In the genomic region with DNA sequence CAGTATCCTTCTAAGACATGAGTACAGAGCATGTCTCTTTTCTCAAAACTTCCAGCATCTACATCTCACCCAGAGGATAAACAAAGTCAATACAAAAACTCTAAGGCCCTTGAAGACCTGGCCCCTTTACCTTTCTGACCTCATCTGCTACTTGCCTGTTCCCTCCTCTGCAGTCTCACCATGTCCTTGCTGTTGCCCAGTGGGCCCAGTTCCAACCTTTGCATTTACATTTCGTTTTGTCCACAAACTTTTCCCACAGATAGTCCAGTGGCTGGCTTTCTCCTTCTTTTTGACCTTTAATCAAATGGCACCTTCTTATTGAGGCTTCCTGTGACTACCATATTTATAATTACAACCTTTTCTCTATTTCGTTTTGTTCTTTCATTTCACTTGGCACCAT, we compare ENCODE assay signal across 11 cellular contexts. TPM values are rescaled to one million over a fixed set of nuclear protein-coding genes. Genes with fewer than 3 reads are reported as not detected.
DNase-seq lines count a peak whose midpoint lies in the region; ATAC-seq, FAIRE-seq and TF ChIP-seq lines count a peak whose summit lies in the region.
"Had no signal": no experiment of that assay in that cellular context is flagged by ENCODE, and none has a peak within 500 bp of the region (broad histone marks: within the 10 kb centered on the region; RNA-seq: fewer than 3 reads in every experiment).

No MANE protein-coding gene starts in this region.

- H3K9me3 Mint-ChIP-seq in activated T-helper 17 cell treated with anti-CD3 and anti-CD28 coated beads, Interleukin-2, amount 50 U/mL, for 72 hours, result no peaks in the 10 kb centered on the region
- H3K9me3 Mint-ChIP-seq in memory B cell, result peaks cover 3% of the 10 kb centered on the region

- H3K4me1 ChIP-seq in foreskin keratinocyte, result peaks cover 14% of the 10 kb centered on the region
- peaks cover 4% of the 10 kb centered on the region for H3K4me1 ChIP-seq in BE2C

- H3K27ac ChIP-seq in 22Rv1 (peak overlapping the region; percentile 88; the same call in 1 of the 2 replicates), foreskin keratinocyte (no peak overlapping the region)

- TF ChIP-seq CTCF in 22Rv1 (IDR thresholded peaks at IDR 0.05) (no peak), foreskin keratinocyte (conservative IDR thresholded peaks at IDR 0.05) (no peak), BE2C (IDR thresholded peaks at IDR 0.05; ENCODE audit: low read depth, low read length) (no peak)

- H3K27me3 Mint-ChIP-seq in activated T-helper 17 cell treated with anti-CD3 and anti-CD28 coated beads, Interleukin-2, amount 50 U/mL, for 72 hours, result no peaks in the 10 kb centered on the region
- H3K27me3 Mint-ChIP-seq in memory B cell, result no peaks in the 10 kb centered on the region

- H3K27me3 ChIP-seq in foreskin keratinocyte (no peaks in the 10 kb centered on the region), BE2C (no peaks in the 10 kb centered on the region)
- H3K27me3 ChIP-seq: heart right ventricle had no signal

- no peak overlapping the region for H3K4me3 ChIP-seq in BE2C (ENCODE audit: low read depth, low read length)

- peak; percentile 48 for FAIRE-seq in GM19239 (lab: Jason Lieb, UNC)

- peaks cover 40% of the 10 kb centered on the region for H3K4me1 Mint-ChIP-seq in activated T-helper 17 cell treated with anti-CD3 and anti-CD28 coated beads, Interleukin-2, amount 50 U/mL, for 72 hours
- H3K4me1 Mint-ChIP-seq in memory B cell, result peaks cover 50% of the 10 kb centered on the region

- DNase-seq in GM19239 (ENCODE audit: insufficient read length, low spot score), result no peak
- no peak for DNase-seq in memory B cell (ENCODE audit: low spot score in 2 of 2)
- no peak for DNase-seq in C1 segment of cervical spinal cord (lab: John Stamatoyannopoulos, UW)
- DNase-seq in foreskin keratinocyte, result no peak
- DNase-seq in BE2C, result no peak
- DNase-seq: heart right ventricle, NCI-H1694 had no signal

- H3K36me3 ChIP-seq in BE2C, result no peaks in the 10 kb centered on the region

- H3K27ac Mint-ChIP-seq in activated T-helper 17 cell treated with anti-CD3 and anti-CD28 coated beads, Interleukin-2, amount 50 U/mL, for 72 hours, result peak overlapping the region; percentile 96
- H3K27ac Mint-ChIP-seq in memory B cell, result peak overlapping the region; percentile 42

- no peak for ATAC-seq in activated T-helper 17 cell treated with anti-CD3 and anti-CD28 coated beads, Interleukin-2, amount 50 U/mL, for 72 hours (replicated peaks)
- ATAC-seq in memory B cell (ENCODE audit: low read depth) (no peak), HG03565 (IDR thresholded peaks at IDR 0.05; ENCODE audit: unreplicated experiment) (no peak), foreskin keratinocyte (no peak)
- ATAC-seq: heart right ventricle, sciatic nerve had no signal

- H3K36me3 Mint-ChIP-seq in activated T-helper 17 cell treated with anti-CD3 and anti-CD28 coated beads, Interleukin-2, amount 50 U/mL, for 72 hours (ENCODE audit: low read depth), result peaks cover 32% of the 10 kb centered on the region
- H3K36me3 Mint-ChIP-seq in memory B cell, result peaks cover 8% of the 10 kb centered on the region

- H3K4me3 Mint-ChIP-seq in activated T-helper 17 cell treated with anti-CD3 and anti-CD28 coated beads, Interleukin-2, amount 50 U/mL, for 72 hours, result peak overlapping the region; percentile 90
- peak overlapping the region; percentile 94 for H3K4me3 Mint-ChIP-seq in memory B cell

- H3K9me3 ChIP-seq in BE2C, result no peaks in the 10 kb centered on the region
- H3K9me3 ChIP-seq: heart right ventricle had no signal

RNA-seq across cellular contexts. Expression of gene IRAK4, which starts 1.6 kb away (rescaled TPM):
- total RNA-seq in activated T-helper 17 cell treated with anti-CD3 and anti-CD28 coated beads, Interleukin-2, amount 50 U/mL, for 72 hours, result 10 to 100 TPM; 26.3 to 29.4 TPM
- 10.8 and 11.2 TPM in 2 replicates for total RNA-seq in foreskin keratinocyte
- polyA plus RNA-seq in foreskin keratinocyte, result 4.1 and 4.9 TPM in 2 replicates
- 0.88 TPM for polyA plus RNA-seq in BE2C (2012; ENCODE audit: insufficient read depth, insufficient read length, low read depth)

RNA-seq across cellular contexts. Expression of gene PUS7L, which starts 1.8 kb away (rescaled TPM):
- 10 to 100 TPM; 18.6 to 22.4 TPM for total RNA-seq in activated T-helper 17 cell treated with anti-CD3 and anti-CD28 coated beads, Interleukin-2, amount 50 U/mL, for 72 hours
- total RNA-seq in foreskin keratinocyte, result 16.5 and 17.3 TPM in 2 replicates
- 1.8 and 2.2 TPM in 2 replicates for polyA plus RNA-seq in foreskin keratinocyte
- polyA plus RNA-seq in BE2C (2012; ENCODE audit: insufficient read depth, insufficient read length, low read depth), result 2.3 TPM

RNA-seq across cellular contexts. Expression of gene TWF1, which starts 45.7 kb away (rescaled TPM):
- total RNA-seq in activated T-helper 17 cell treated with anti-CD3 and anti-CD28 coated beads, Interleukin-2, amount 50 U/mL, for 72 hours, result 10 to 100 TPM; 12.7 to 30.2 TPM
- total RNA-seq in foreskin keratinocyte, result 134 TPM in 2 replicates
- polyA plus RNA-seq in foreskin keratinocyte, result 53.4 and 61.4 TPM in 2 replicates
- 24.8 TPM for polyA plus RNA-seq in BE2C (2012; ENCODE audit: insufficient read depth, insufficient read length, low read depth)
